2 cellular contexts compared by ENCODE assay signal in the genomic region with DNA sequence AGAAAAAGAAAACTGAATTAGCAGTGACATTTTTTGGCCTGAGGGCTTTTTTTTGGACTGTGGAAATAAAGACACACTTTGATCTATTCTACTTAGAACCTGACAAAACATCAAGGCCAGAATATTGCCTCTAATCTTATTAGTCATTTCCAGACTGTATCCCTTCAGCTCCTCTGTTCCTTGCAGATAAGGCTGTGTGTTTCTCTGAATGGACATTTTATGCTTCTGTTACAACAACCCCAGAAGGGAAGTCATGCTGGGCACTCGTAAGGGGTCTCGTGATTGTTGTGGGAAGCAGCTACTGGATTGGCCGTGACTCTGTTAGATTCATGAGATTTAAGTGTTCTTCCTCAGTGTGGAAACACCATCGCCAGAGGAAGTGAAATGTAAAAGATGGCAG.
TF ChIP-seq lines count a peak whose summit lies in the region.

No MANE protein-coding gene starts in this region.

TF ChIP-seq in HepG2, 621 proteins besides CTCF, POLR2A, EP300 and RAD21:
- no peak for TF ChIP-seq MATR3 (CRISPR knock-in tag; IDR thresholded peaks at IDR 0.05)
- TF ChIP-seq PRPF4 (IDR thresholded peaks at IDR 0.05; ENCODE audit: low read depth, low read length, poor library complexity, severe bottlenecking), result no peak
- TF ChIP-seq ZNF264 (CRISPR knock-in tag; IDR thresholded peaks at IDR 0.05), result no peak
- TF ChIP-seq RXRA (CRISPR knock-in tag; IDR thresholded peaks at IDR 0.05), result no peak
- TF ChIP-seq, protein P1, sequence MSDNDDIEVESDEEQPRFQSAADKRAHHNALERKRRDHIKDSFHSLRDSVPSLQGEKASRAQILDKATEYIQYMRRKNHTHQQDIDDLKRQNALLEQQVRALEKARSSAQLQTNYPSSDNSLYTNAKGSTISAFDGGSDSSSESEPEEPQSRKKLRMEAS (IDR thresholded peaks at IDR 0.05), result no peak
- no peak for TF ChIP-seq SMC3 (IDR thresholded peaks at IDR 0.05; ENCODE audit: low read length)
- TF ChIP-seq SMAD9 (CRISPR knock-in tag; IDR thresholded peaks at IDR 0.05), result no peak
- no peak for TF ChIP-seq MYNN (CRISPR knock-in tag; IDR thresholded peaks at IDR 0.05; ENCODE audit: low read depth)
- TF ChIP-seq, protein P2, sequence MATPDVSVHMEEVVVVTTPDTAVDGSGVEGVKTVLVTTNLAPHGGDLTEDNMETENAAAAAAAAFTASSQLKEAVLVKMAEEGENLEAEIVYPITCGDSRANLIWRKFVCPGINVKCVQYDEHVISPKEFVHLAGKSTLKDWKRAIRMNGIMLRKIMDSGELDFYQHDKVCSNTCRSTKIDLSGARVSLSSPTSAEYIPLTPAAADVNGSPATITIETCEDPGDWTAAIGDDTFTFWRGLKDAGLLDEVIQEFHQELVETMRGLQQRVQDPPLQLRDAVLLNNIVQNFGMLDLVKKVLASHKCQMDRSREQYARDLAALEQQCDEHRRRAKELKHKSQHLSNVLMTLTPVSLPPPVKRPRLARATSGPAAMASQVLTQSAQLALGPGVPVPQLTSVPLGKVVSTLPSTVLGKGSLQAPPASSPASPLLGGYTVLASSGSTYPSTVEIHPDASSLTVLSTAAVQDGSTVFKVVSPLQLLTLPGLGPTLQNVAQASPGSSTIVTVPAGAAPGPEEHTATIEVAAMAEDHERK (CRISPR knock-in tag; IDR thresholded peaks at IDR 0.05; ENCODE audit: low read depth), result no peak
- TF ChIP-seq SAP130 (CRISPR knock-in tag; IDR thresholded peaks at IDR 0.05; ENCODE audit: low read depth), result no peak

TF ChIP-seq in GM12891, 5 proteins besides CTCF, POLR2A, EP300 and RAD21:
- no peak for TF ChIP-seq POLR2AphosphoS5 (IDR thresholded peaks at IDR 0.05; ENCODE audit: low read depth, low read length)
- TF ChIP-seq TAF1 (IDR thresholded peaks at IDR 0.05; ENCODE audit: low read depth, low read length), result no peak
- TF ChIP-seq PAX5 (IDR thresholded peaks at IDR 0.05; ENCODE audit: insufficient read depth, low read length, severe bottlenecking), result no peak
- TF ChIP-seq POU2F2 (IDR thresholded peaks at IDR 0.05; ENCODE audit: low read depth, low read length), result no peak
- TF ChIP-seq SPI1 (IDR thresholded peaks at IDR 0.05; ENCODE audit: low read depth, low read length), result no peak
